ENCODE assay signal across 27 cellular contexts in genomic region chr2:62576276-62576939, GRCh38.
DNase-seq lines count a peak whose midpoint lies in the region; ATAC-seq and TF ChIP-seq lines count a peak whose summit lies in the region.
"Had no signal": no experiment of that assay in that cellular context is flagged by ENCODE, and none has a peak within 500 bp of the region (broad histone marks: within the 10 kb centered on the region; RNA-seq: fewer than 3 reads in every experiment).

No MANE protein-coding gene starts in this region.

- no peak for TF ChIP-seq EP300 in SK-N-SH (IDR thresholded peaks at IDR 0.05; ENCODE audit: borderline replicate concordance in 1 of 2, low read depth in 1 of 2, low read length in 1 of 2)

- TF ChIP-seq POLR2A in uterus (IDR thresholded peaks at IDR 0.05), result no peak

- TF ChIP-seq CTCF in SK-N-SH (IDR thresholded peaks at IDR 0.05), result no peak
- TF ChIP-seq CTCF in uterus (IDR thresholded peaks at IDR 0.05), result no peak

- H3K9me3 ChIP-seq in SK-N-SH (no peaks in the 10 kb centered on the region), mesenchymal stem cell (ENCODE audit: control insufficient read depth, low read length) (no peaks in the 10 kb centered on the region), uterus (no peaks in the 10 kb centered on the region)
- H3K9me3 ChIP-seq: SJCRH30, thoracic aorta had no signal

- no peak overlapping the region for H3K14ac ChIP-seq in mesenchymal stem cell (ENCODE audit: low read length in 2 of 2)

- peaks cover 36% of the 10 kb centered on the region for H3F3A ChIP-seq in SK-N-SH (replicated peaks; ENCODE audit: insufficient read depth)

- H3K9ac ChIP-seq in SK-N-SH (no peak overlapping the region), mesenchymal stem cell (ENCODE audit: low read length) (no peak overlapping the region)

- no peak overlapping the region for H4K91ac ChIP-seq in mesenchymal stem cell (ENCODE audit: low read length)

- no peaks in the 10 kb centered on the region for H3K79me2 ChIP-seq in SK-N-SH (ENCODE audit: insufficient read depth)

- no peaks in the 10 kb centered on the region for H3K27me3 ChIP-seq in SK-N-SH (ENCODE audit: insufficient read depth)
- no peaks in the 10 kb centered on the region for H3K27me3 ChIP-seq in mesenchymal stem cell (ENCODE audit: control insufficient read depth in 1 of 2, insufficient read depth in 1 of 2, low read length in 2 of 2)
- no peaks in the 10 kb centered on the region for H3K27me3 ChIP-seq in uterus
- H3K27me3 ChIP-seq: SJCRH30 had no signal

- H3K4me3 ChIP-seq in SK-N-SH (ENCODE audit: low read depth in 2 of 2, low read length in 1 of 2) (no peak overlapping the region), mesenchymal stem cell (ENCODE audit: insufficient read depth in 1 of 2, low read depth in 1 of 2, low read length in 2 of 2) (peak overlapping the region in 1 of 2 experiments; percentile 23), uterus (no peak overlapping the region)
- H3K4me3 ChIP-seq: SJCRH30, thoracic aorta had no signal

- 94% methylated on average over 2 of the region's 2 CpGs for WGBS in SK-N-SH (ENCODE audit: low lambda C conversion rate)
- 22% methylated on average over 1 of the region's 2 CpGs for WGBS in mesenchymal stem cell

- no peak overlapping the region for H3K23ac ChIP-seq in mesenchymal stem cell (ENCODE audit: low read length in 2 of 2)

- H3K4me2 ChIP-seq in SK-N-SH (no peak overlapping the region), mesenchymal stem cell (ENCODE audit: low read length, poor library complexity, severe bottlenecking) (no peak overlapping the region)

- H2BK5ac ChIP-seq in mesenchymal stem cell (ENCODE audit: low read depth, low read length, poor library complexity, severe bottlenecking), result no peak overlapping the region

- H2AFZ ChIP-seq in SK-N-SH (ENCODE audit: low read depth) (peak overlapping the region; percentile 16; the same call in 1 of the 2 replicates), mesenchymal stem cell (ENCODE audit: low read depth, low read length) (no peak overlapping the region)

- no peak overlapping the region for H3K18ac ChIP-seq in mesenchymal stem cell (ENCODE audit: low read depth in 1 of 2, low read length in 2 of 2)

- DNase-seq in SK-N-SH (no peak), epithelial cell of prostate (ENCODE audit: low read depth, low spot score) (no peak), mesenchymal stem cell (peak; percentile 51), uterus (no peak), amygdala (lab: John Stamatoyannopoulos, UW) (no peak), AG08396 (ENCODE audit: low spot score) (no peak), NCI-H2196 treated with DMSO at 0.1 percent for 48 hours (lab: John Stamatoyannopoulos, UW; ENCODE audit: unreplicated experiment) (no peak)
- DNase-seq: activated CD4-positive, alpha-beta T cell treated with anti-CD3 and anti-CD28 coated beads, Interleukin-2, amount 10 ng/mL, durations not matched to agents 7 days and 5 days; DMS79 treated with DMSO at 0.1 percent for 48 hours; effector memory CD4-positive, alpha-beta T cell; head of caudate nucleus; Karpas-422; NCI-H1930; NCI-H2227 treated with DMSO at 0.1 percent for 48 hours; NCI-H82; nephron progenitor cell; posterior cingulate gyrus; SJCRH30; stimulated activated CD4-positive, alpha-beta T cell treated with anti-CD3 and anti-CD28 coated beads, Interleukin-2, amount 100 ng/mL, for 24 hours; WERI-Rb-1 had no signal

- no peak overlapping the region for H4K8ac ChIP-seq in mesenchymal stem cell (ENCODE audit: low read length)

- no peak overlapping the region for H2BK120ac ChIP-seq in mesenchymal stem cell (ENCODE audit: low read depth, low read length)

- H2BK15ac ChIP-seq in mesenchymal stem cell (ENCODE audit: low read depth, poor library complexity, severe bottlenecking), result no peak overlapping the region

- peak overlapping the region; percentile 60 for H2AK5ac ChIP-seq in mesenchymal stem cell (ENCODE audit: low read length, severe bottlenecking)

- peaks cover 0 to 28% of the 10 kb centered on the region in 2 experiments; a peak in 2 of 4 replicates for H3K4me1 ChIP-seq in SK-N-SH (ENCODE audit: control insufficient read depth in 1 of 2, insufficient read depth in 2 of 2, low read depth in 1 of 2, low read length in 1 of 2)
- peaks cover 8% of the 10 kb centered on the region for H3K4me1 ChIP-seq in mesenchymal stem cell (ENCODE audit: control insufficient read depth, insufficient read depth, low read depth, low read length)
- H3K4me1 ChIP-seq in uterus, result no peaks in the 10 kb centered on the region

- peak overlapping the region; percentile 4 to 93; a peak in 2 of 4 replicates for H3K27ac ChIP-seq in SK-N-SH (ENCODE audit: low read depth in 2 of 2, low read length in 1 of 2)
- H3K27ac ChIP-seq in epithelial cell of prostate, result peak overlapping the region; percentile 100
- H3K27ac ChIP-seq in mesenchymal stem cell (ENCODE audit: low read length, poor library complexity, severe bottlenecking), result peak overlapping the region; percentile 4
- peak overlapping the region; percentile 19 to 29 for H3K27ac ChIP-seq in uterus
- H3K27ac ChIP-seq: 22Rv1, SJCRH30, thoracic aorta, WERI-Rb-1 had no signal

- H3K36me3 ChIP-seq in SK-N-SH (replicated peaks in 1 of 2; ENCODE audit: control insufficient read depth in 1 of 2, insufficient read depth in 2 of 2, low read length in 1 of 2) (no peaks in the 10 kb centered on the region), mesenchymal stem cell (ENCODE audit: control insufficient read depth in 1 of 2, insufficient read depth in 2 of 2, low read depth in 1 of 2, low read length in 2 of 2) (no peaks in the 10 kb centered on the region), uterus (no peaks in the 10 kb centered on the region)
- H3K36me3 ChIP-seq: SJCRH30, thoracic aorta, WERI-Rb-1 had no signal

- no peak for ATAC-seq in SK-N-SH treated with all-trans-retinoic acid at 6 μM for 48 hours
- ATAC-seq: activated naive CD4-positive, alpha-beta T cell treated with anti-CD3 and anti-CD28 coated beads, Interleukin-2, amount 50 U/mL, for 72 hours; activated T-helper 17 cell treated with anti-CD3 and anti-CD28 coated beads, Interleukin-2, amount 50 U/mL, for 72 hours; left lobe of liver; stimulated activated effector memory CD8-positive, alpha-beta T cell treated with anti-CD3 and anti-CD28 coated beads, Interleukin-12 subunit alpha, Interleukin-12 subunit beta, amount 100 ng/mL, for 72 hours had no signal

- no peak for TF ChIP-seq RAD21 in SK-N-SH (IDR thresholded peaks at IDR 0.05; ENCODE audit: low read length)

- POLR2A ChIA-PET in SK-N-SH (lab: Yijun Ruan, JAX), result no interaction called here

- H3K4ac ChIP-seq in mesenchymal stem cell (ENCODE audit: low read depth in 1 of 2, low read length in 2 of 2), result no peak overlapping the region

- H4K20me1 ChIP-seq in SK-N-SH (ENCODE audit: insufficient read depth), result no peaks in the 10 kb centered on the region

- H3K79me1 ChIP-seq in mesenchymal stem cell (replicated peaks; ENCODE audit: low read length, poor library complexity, severe bottlenecking), result no peaks in the 10 kb centered on the region

- CTCF ChIA-PET in SK-N-SH (lab: Yijun Ruan, JAX), result no interaction called here

- intact Hi-C loops in uterus (cut with DNase I; ENCODE audit: low total_unique reads), result no loop called here

- no peaks in the 10 kb centered on the region for H3K9me2 ChIP-seq in SK-N-SH

- H2BK12ac ChIP-seq in mesenchymal stem cell (ENCODE audit: low read length in 2 of 2), result peak overlapping the region in 1 of 2 experiments; percentile 18

TF ChIP-seq in SK-N-SH, 30 proteins besides CTCF, POLR2A, EP300 and RAD21:
- no peak for TF ChIP-seq TEAD4 (IDR thresholded peaks at IDR 0.05; ENCODE audit: borderline replicate concordance, insufficient read depth)
- no peak for TF ChIP-seq CHD2 (IDR thresholded peaks at IDR 0.05; ENCODE audit: low read length, partially characterized antibody)
- no peak for TF ChIP-seq NFIC (IDR thresholded peaks at IDR 0.05; ENCODE audit: borderline replicate concordance)
- TF ChIP-seq, protein P1, sequence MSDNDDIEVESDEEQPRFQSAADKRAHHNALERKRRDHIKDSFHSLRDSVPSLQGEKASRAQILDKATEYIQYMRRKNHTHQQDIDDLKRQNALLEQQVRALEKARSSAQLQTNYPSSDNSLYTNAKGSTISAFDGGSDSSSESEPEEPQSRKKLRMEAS (IDR thresholded peaks at IDR 0.05; ENCODE audit: low read depth), result no peak
- TF ChIP-seq RXRA (IDR thresholded peaks at IDR 0.05; ENCODE audit: borderline replicate concordance, low read depth), result no peak
- TF ChIP-seq POLR2AphosphoS5 (IDR thresholded peaks at IDR 0.05; ENCODE audit: low read depth, low read length), result no peak
- no peak for TF ChIP-seq SIN3A (IDR thresholded peaks at IDR 0.05; ENCODE audit: borderline replicate concordance, low read depth, low read length)
- TF ChIP-seq MXI1 (IDR thresholded peaks at IDR 0.05; ENCODE audit: low read depth, low read length), result no peak
- TF ChIP-seq EZH2phosphoT487 (IDR thresholded peaks at IDR 0.05; ENCODE audit: borderline replicate concordance, low read depth), result no peak
TF ChIP-seq in SK-N-SH: peak in this region for 0.

TF ChIP-seq in SK-N-SH treated with all-trans-retinoic acid at 6 μM for 48 hours, 23 proteins besides CTCF, POLR2A, EP300 and RAD21:
- no peak for TF ChIP-seq ESRRG (CRISPR knock-in tag; IDR thresholded peaks at IDR 0.05)
TF ChIP-seq in SK-N-SH treated with all-trans-retinoic acid at 6 μM for 48 hours: peak in this region for 0.

Comparison
In these comparisons a context has a peak if more than half of its experiments do, and no peak if none do; other contexts are left out.
1. H3K27ac ChIP-seq: peak in every context shown above with its lines; median percentile 100 in epithelial cell of prostate; 48 in SK-N-SH; 24 in uterus; 4 in mesenchymal stem cell.